8 cellular contexts compared by ENCODE assay signal in genomic region chr17:60421273-60422161, GRCh38. TPM values are rescaled to one million over a fixed set of nuclear protein-coding genes. Genes with fewer than 3 reads are reported as not detected.
DNase-seq lines count a peak whose midpoint lies in the region; ATAC-seq and TF ChIP-seq lines count a peak whose summit lies in the region.

No MANE protein-coding gene starts in this region.

- H3K36me3 ChIP-seq in GM23338 (ENCODE audit: insufficient read depth) (no peaks in the 10 kb centered on the region; the same call in 1 of the 2 replicates), MM.1S (replicated peaks; ENCODE audit: insufficient read depth, low read length) (no peaks in the 10 kb centered on the region)

- H3K79me2 ChIP-seq in GM23338 (replicated peaks; ENCODE audit: insufficient read depth): no peaks in the 10 kb centered on the region
- H3K79me2 ChIP-seq in MM.1S (ENCODE audit: low read length): no peaks in the 10 kb centered on the region

- no peaks in the 10 kb centered on the region; the same call in 2 of the 3 replicates for H3K9me3 Mint-ChIP-seq in GM23338
- no peaks in the 10 kb centered on the region for H3K9me3 Mint-ChIP-seq in activated CD4-positive, alpha-beta T cell treated with anti-CD3 and anti-CD28 coated beads for 36 hours (ENCODE audit: low read depth)

- peak; percentile 77 to 100 for TF ChIP-seq CTCF in GM23338 (conservative IDR thresholded peaks at IDR 0.05; ENCODE audit: low read depth in 2 of 2)
- peak; percentile 99 for TF ChIP-seq CTCF in MM.1S (IDR thresholded peaks at IDR 0.05; ENCODE audit: low read length)
- peak; percentile 81 for TF ChIP-seq CTCF in choroid plexus epithelial cell (conservative IDR thresholded peaks at IDR 0.05; ENCODE audit: low read depth, low read length)

- DNase-seq in GDM1 (lab: John Stamatoyannopoulos, UW) (peak; percentile 48), GM23338 (ENCODE audit: low spot score) (peak; percentile 87), MM.1S (peak; percentile 77), choroid plexus epithelial cell (ENCODE audit: low read depth) (peak; percentile 55), left colon (peak; percentile 51 to 75), NCI-H2196 treated with DMSO at 0.1 percent for 48 hours (lab: John Stamatoyannopoulos, UW; ENCODE audit: unreplicated experiment) (no peak)
- DNase-seq in activated CD4-positive, alpha-beta T cell treated with anti-CD3 and anti-CD28 coated beads for 36 hours: peak; percentile 89
- DNase-seq in stimulated activated CD4-positive, alpha-beta T cell treated with anti-CD3 and anti-CD28 coated beads, Interleukin-1b, Interleukin-23, amount 100 ng/mL, for 24 hours (ENCODE audit: low read depth in 4 of 4, low spot score in 1 of 4): peak; percentile 47 to 67 (median 55)

- H3K4me2 ChIP-seq in GM23338 (peak overlapping the region; percentile 95), MM.1S (ENCODE audit: low read depth, low read length) (peak overlapping the region; percentile 88)

- peak overlapping the region; percentile 64 for H3K9ac ChIP-seq in MM.1S (ENCODE audit: low read length)

- H3K27me3 ChIP-seq in GM23338 (ENCODE audit: insufficient read depth) (peaks cover 15% of the 10 kb centered on the region), MM.1S (replicated peaks; ENCODE audit: insufficient read depth, low read length) (no peaks in the 10 kb centered on the region)

- H3K4me3 Mint-ChIP-seq in GM23338: peak overlapping the region; percentile 70
- H3K4me3 Mint-ChIP-seq in activated CD4-positive, alpha-beta T cell treated with anti-CD3 and anti-CD28 coated beads for 36 hours: peak overlapping the region; percentile 61

- intact Hi-C loops in activated CD4-positive, alpha-beta T cell treated with anti-CD3 and anti-CD28 coated beads for 36 hours (cut with DNase I, micrococcal nuclease): loop anchor here (1.0 to 5.0 kb wide), 8 partner anchors 15 to 279 kb away; partner anchors contain the start of genes APPBP2 (in 1 of the 2), BCAS3 (in 1 of the 2), PPM1D (in 1 of the 2) and USP32 (in 1 of the 2)
- intact Hi-C loops in left colon (cut with DNase I, micrococcal nuclease): no loop called here

- H3K4me1 ChIP-seq in GM23338 (ENCODE audit: insufficient read depth) (peaks cover 9% of the 10 kb centered on the region), MM.1S (ENCODE audit: low read length) (no peaks in the 10 kb centered on the region)

- peak overlapping the region; percentile 100 for H2AFZ ChIP-seq in GM23338
- H2AFZ ChIP-seq in MM.1S (ENCODE audit: low read length): peak overlapping the region; percentile 88

- H4K20me1 ChIP-seq in GM23338 (replicated peaks; ENCODE audit: insufficient read depth) (no peaks in the 10 kb centered on the region), MM.1S (ENCODE audit: insufficient read depth, low read length) (no peaks in the 10 kb centered on the region)

- CTCF ChIA-PET in activated CD4-positive, alpha-beta T cell treated with anti-CD3 and anti-CD28 coated beads for 36 hours (lab: Charles Lee): interaction anchor here (0.5 to 1.8 kb wide), 13 partner anchors 10 to 281 kb away, joined by 3 to 16 read pairs (median 3); partner anchors contain the start of gene USP32

- peaks cover 10% of the 10 kb centered on the region for H3F3A ChIP-seq in GM23338 (replicated peaks; ENCODE audit: low read depth)
- no peaks in the 10 kb centered on the region for H3F3A ChIP-seq in MM.1S (ENCODE audit: insufficient read depth, low read length)

- H3K36me3 Mint-ChIP-seq in GM23338 (ENCODE audit: low read depth): no peaks in the 10 kb centered on the region
- no peaks in the 10 kb centered on the region for H3K36me3 Mint-ChIP-seq in activated CD4-positive, alpha-beta T cell treated with anti-CD3 and anti-CD28 coated beads for 36 hours (ENCODE audit: low read depth)

- no peak overlapping the region for H3K27ac Mint-ChIP-seq in GM23338
- peak overlapping the region; percentile 72 for H3K27ac Mint-ChIP-seq in activated CD4-positive, alpha-beta T cell treated with anti-CD3 and anti-CD28 coated beads for 36 hours

- H3K9me2 ChIP-seq in GM23338 (ENCODE audit: insufficient read depth): no peaks in the 10 kb centered on the region
- no peaks in the 10 kb centered on the region for H3K9me2 ChIP-seq in MM.1S (replicated peaks; ENCODE audit: insufficient read depth, low read length)

- peaks cover 5% of the 10 kb centered on the region for H3K27me3 Mint-ChIP-seq in GM23338 (ENCODE audit: insufficient read depth, low read depth, poor library complexity)
- H3K27me3 Mint-ChIP-seq in activated CD4-positive, alpha-beta T cell treated with anti-CD3 and anti-CD28 coated beads for 36 hours: no peaks in the 10 kb centered on the region

- H3K4me1 Mint-ChIP-seq in GM23338: peaks cover 16% of the 10 kb centered on the region
- peaks cover 9% of the 10 kb centered on the region for H3K4me1 Mint-ChIP-seq in activated CD4-positive, alpha-beta T cell treated with anti-CD3 and anti-CD28 coated beads for 36 hours

- ATAC-seq in GM23338 (peak; percentile 94), left colon (peak; percentile 96)
- ATAC-seq in activated CD4-positive, alpha-beta T cell treated with anti-CD3 and anti-CD28 coated beads for 36 hours: peak; percentile 99

- no peak overlapping the region for H3K27ac ChIP-seq in GM23338 (ENCODE audit: low read depth)
- no peak overlapping the region for H3K27ac ChIP-seq in MM.1S (ENCODE audit: low read length)

- H3K9me3 ChIP-seq in MM.1S (replicated peaks; ENCODE audit: insufficient read depth, low read length): no peaks in the 10 kb centered on the region

- H3K4me3 ChIP-seq in GM23338: peak overlapping the region; percentile 73
- peak overlapping the region; percentile 70 for H3K4me3 ChIP-seq in MM.1S (ENCODE audit: low read length)
- peak overlapping the region; percentile 63 for H3K4me3 ChIP-seq in choroid plexus epithelial cell (ENCODE audit: low read depth, low read length)

- POLR2A ChIA-PET in activated CD4-positive, alpha-beta T cell treated with anti-CD3 and anti-CD28 coated beads for 36 hours (lab: Charles Lee): interaction anchor here (0.7 to 1.0 kb wide), 2 partner anchors 30 to 973 kb away, joined by 3 to 5 read pairs; partner anchors contain the start of gene USP32

TF ChIP-seq in GM23338, 12 proteins besides CTCF, POLR2A, EP300 and RAD21:
- TF ChIP-seq JUNB (IDR thresholded peaks at IDR 0.05; ENCODE audit: unreplicated experiment) (no peak), POLR2AphosphoS5 (IDR thresholded peaks at IDR 0.05; ENCODE audit: low read depth) (0 out of 2 replicates have a peak, but pooled peaks have one; percentile 29)

RNA-seq across cellular contexts. Expression of gene CHCT1, which starts 0.8 kb away (rescaled TPM):
- not detected in 2 replicates for total RNA-seq in GM23338 (2014; rRNA removed; shearing (Covaris generic))
- 0.61 TPM in 1 of 2 replicates, not detected in the other for polyA plus RNA-seq in GM23338 (2016; fragmentation: Nextera tagmentation; extraction: Ambion mirVana)
- under 1 TPM; 0.32 to 0.58 TPM for total RNA-seq in activated CD4-positive, alpha-beta T cell treated with anti-CD3 and anti-CD28 coated beads for 36 hours
- total RNA-seq in left colon: not detected

RNA-seq across cellular contexts. Expression of gene USP32, which starts 29.6 kb away (rescaled TPM):
- 124 and 129 TPM in 2 replicates for total RNA-seq in GM23338 (2014; rRNA removed; shearing (Covaris generic))
- 43.6 and 44.3 TPM in 2 replicates for polyA plus RNA-seq in GM23338 (2016; fragmentation: Nextera tagmentation; extraction: Ambion mirVana)
- 10 to 100 TPM; 32.3 to 33.1 TPM for total RNA-seq in activated CD4-positive, alpha-beta T cell treated with anti-CD3 and anti-CD28 coated beads for 36 hours
- 10 to 100 TPM; 37.4 to 48.9 TPM for total RNA-seq in left colon

Comparison
In these comparisons a context has a peak if more than half of its experiments do, and no peak if none do; other contexts are left out.
1. intact Hi-C loops: an anchor here in activated CD4-positive, alpha-beta T cell treated with anti-CD3 and anti-CD28 coated beads for 36 hours (1.0 to 5.0 kb wide); none called in left colon.